8 cellular contexts compared by ENCODE assay signal in genomic region chr10:125868372-125868975, GRCh38.
DNase-seq lines count a peak whose midpoint lies in the region; ATAC-seq lines count a peak whose summit lies in the region.

No MANE protein-coding gene starts in this region.

- peak; percentile 10 to 46 (median 17) for DNase-seq in NCI-H1417 (lab: John Stamatoyannopoulos, UW)
- no peak for DNase-seq in NCI-H1417 treated with DMSO at 0.1 percent for 48 hours (lab: John Stamatoyannopoulos, UW)
- peak; percentile 42 for DNase-seq in NCI-H2227 (lab: John Stamatoyannopoulos, UW; ENCODE audit: unreplicated experiment)
- peak; percentile 61 for DNase-seq in astrocyte of the hippocampus (ENCODE audit: low read depth, low spot score)
- DNase-seq in kidney tubule cell (ENCODE audit: low spot score) = peak; percentile 59
- DNase-seq in activated CD4-positive, CD25-positive, alpha-beta regulatory T cell treated with anti-CD3 and anti-CD28 coated beads, Interleukin-2, amount 50 U/mL, for 72 hours = no peak

- ATAC-seq in GM21786 (IDR thresholded peaks at IDR 0.05; ENCODE audit: unreplicated experiment) (peak; percentile 61), GM18873 (IDR thresholded peaks at IDR 0.05; ENCODE audit: low FRiP score, unreplicated experiment) (no peak)

Comparison
In these comparisons a context has a peak if more than half of its experiments do, and no peak if none do; other contexts are left out.
1. DNase-seq: peak in NCI-H1417 (3 of 3), NCI-H2227 (single experiment), astrocyte of the hippocampus (single experiment) and kidney tubule cell (single experiment); none in NCI-H1417 treated with DMSO at 0.1 percent for 48 hours (single experiment) and activated CD4-positive, CD25-positive, alpha-beta regulatory T cell treated with anti-CD3 and anti-CD28 coated beads, Interleukin-2, amount 50 U/mL, for 72 hours (single experiment).